ENCODE assay signal across 23 cellular contexts in genomic region chr10:6244510-6244909, GRCh38. TPM values are rescaled to one million over a fixed set of nuclear protein-coding genes. Genes with fewer than 3 reads are reported as not detected.
A peak's percentile ranks its signal among the peaks of the same experiment; 100 is the strongest.
DNase-seq lines count a peak whose midpoint lies in the region; ATAC-seq and TF ChIP-seq lines count a peak whose summit lies in the region.
"Had no signal": no experiment of that assay in that cellular context is flagged by ENCODE, and none has a peak within 500 bp of the region (broad histone marks: within the 10 kb centered on the region; RNA-seq: fewer than 3 reads in every experiment).

No MANE protein-coding gene starts in this region.

- no peak overlapping the region for H3K18ac ChIP-seq in IMR-90 (ENCODE audit: low read depth, low read length)

- H3K27ac Mint-ChIP-seq in WTC11 (0 out of 2 replicates have a peak overlapping the region, but pooled peaks have one; percentile 26), T-helper 17 cell (no peak overlapping the region)
- H3K27ac Mint-ChIP-seq in activated T-helper 2 cell treated with anti-CD3 and anti-CD28 coated beads, Interferon-gamma antibody, Interleukin-2, Interleukin-4, amounts not matched to agents 10 μg/mL and 5 μg/mL and 100 μg/mL, durations not matched to agents 14 hours and 24 hours and 36 hours: no peak overlapping the region
- H3K27ac Mint-ChIP-seq: B cell had no signal

- H3K9me3 ChIP-seq in IMR-90 (ENCODE audit: control insufficient read depth, insufficient read depth, low read length) (no peaks in the 10 kb centered on the region), T-helper 17 cell (ENCODE audit: control insufficient read depth, low read length, poor library complexity, severe bottlenecking) (no peaks in the 10 kb centered on the region)
- H3K9me3 ChIP-seq: SK-N-SH had no signal

- peaks cover 16% of the 10 kb centered on the region for H3K4me1 ChIP-seq in IMR-90 (ENCODE audit: control insufficient read depth, insufficient read depth, low read length)

- H2AFZ ChIP-seq in IMR-90 (replicated peaks; ENCODE audit: low read length, poor library complexity): no peak overlapping the region

- H4K91ac ChIP-seq in IMR-90 (ENCODE audit: insufficient read depth, low read depth, low read length): no peak overlapping the region

- H3K4me3 ChIP-seq in IMR-90 (ENCODE audit: insufficient read depth, low read depth, low read length) (no peak overlapping the region), fibroblast of villous mesenchyme (ENCODE audit: low read depth, low read length) (no peak overlapping the region)

- H4K8ac ChIP-seq in IMR-90 (ENCODE audit: low read depth in 2 of 2, low read length in 2 of 2): no peak overlapping the region

- dilution Hi-C loops in IMR-90 (cut with HindIII; ENCODE audit: low sequenced_read_pairs, unreplicated experiment): no loop called here

- H3K4me1 Mint-ChIP-seq in WTC11: no peaks in the 10 kb centered on the region
- peaks cover 2% of the 10 kb centered on the region for H3K4me1 Mint-ChIP-seq in T-helper 17 cell
- H3K4me1 Mint-ChIP-seq in activated T-helper 2 cell treated with anti-CD3 and anti-CD28 coated beads, Interferon-gamma antibody, Interleukin-2, Interleukin-4, amounts not matched to agents 10 μg/mL and 5 μg/mL and 100 μg/mL, durations not matched to agents 14 hours and 24 hours and 36 hours (ENCODE audit: low read depth): peaks cover 11% of the 10 kb centered on the region
- H3K4me1 Mint-ChIP-seq: B cell had no signal

- no peak overlapping the region for H2AK5ac ChIP-seq in IMR-90 (ENCODE audit: low read depth, low read length)

- H3K9me3 Mint-ChIP-seq in WTC11: no peaks in the 10 kb centered on the region
- no peaks in the 10 kb centered on the region for H3K9me3 Mint-ChIP-seq in activated T-helper 2 cell treated with anti-CD3 and anti-CD28 coated beads, Interferon-gamma antibody, Interleukin-2, Interleukin-4, amounts not matched to agents 10 μg/mL and 5 μg/mL and 100 μg/mL, durations not matched to agents 14 hours and 24 hours and 36 hours
- H3K9me3 Mint-ChIP-seq: CD8-positive, alpha-beta memory T cell had no signal

- peak overlapping the region; percentile 11; the same call in 1 of the 2 replicates for H3K4ac ChIP-seq in IMR-90 (ENCODE audit: low read depth, low read length)

- no peak overlapping the region for H2BK15ac ChIP-seq in IMR-90 (ENCODE audit: low read depth, low read length)

- ATAC-seq in IMR-90 (ENCODE audit: low read depth) (no peak), WTC11 (no peak), GM18867 (IDR thresholded peaks at IDR 0.05; ENCODE audit: unreplicated experiment) (no peak), T-helper 17 cell (no peak)

- peaks cover 0 to 15% of the 10 kb centered on the region in 2 experiments; a peak in 3 of 4 replicates for H3K79me1 ChIP-seq in IMR-90 (ENCODE audit: low read depth in 1 of 2, low read length in 2 of 2)

- H3K36me3 ChIP-seq in IMR-90 (ENCODE audit: control insufficient read depth, insufficient read depth, low read length): peaks cover 2% of the 10 kb centered on the region; the same call in 1 of the 2 replicates

- H3K23ac ChIP-seq in IMR-90 (ENCODE audit: low read depth, low read length): no peak overlapping the region

- H4K20me1 ChIP-seq in IMR-90 (ENCODE audit: insufficient read depth, low read length): no peaks in the 10 kb centered on the region

- H2BK5ac ChIP-seq in IMR-90 (ENCODE audit: low read depth, low read length, poor library complexity, severe bottlenecking): no peak overlapping the region

- H3K9me1 ChIP-seq in IMR-90 (ENCODE audit: insufficient read depth, low read length): peaks cover 8% of the 10 kb centered on the region

- no peak overlapping the region for H3K27ac ChIP-seq in IMR-90 (ENCODE audit: insufficient read depth, low read length)
- H3K27ac ChIP-seq: C4-2B had no signal

- no peak overlapping the region for H4K5ac ChIP-seq in IMR-90 (ENCODE audit: low read depth, low read length)

- DNase-seq in IMR-90: no peak
- DNase-seq in WTC11 (ENCODE audit: low spot score): no peak
- DNase-seq in fibroblast of villous mesenchyme (ENCODE audit: low read depth): peak; percentile 30
- peak; percentile 17 for DNase-seq in retina
- no peak for DNase-seq in T-helper 17 cell
- no peak for DNase-seq in activated T-helper 2 cell treated with anti-CD3 and anti-CD28 coated beads, Interferon-gamma antibody, Interleukin-2, Interleukin-4, amounts not matched to agents 10 μg/mL and 5 μg/mL and 100 μg/mL, durations not matched to agents 14 hours and 24 hours and 36 hours (ENCODE audit: low spot score)
- DNase-seq: Calu3; CD8-positive, alpha-beta memory T cell; DMS53; Karpas-422; NCI-H1092; NCI-H1417 treated with DMSO at 0.1 percent for 48 hours; NCI-H1694 treated with DMSO at 0.1 percent for 48 hours; NCI-H2081; NCI-H2171; NCI-H226; NCI-H510A; NCI-H69; SK-N-SH; SW 1271 had no signal

- TF ChIP-seq POLR2A in IMR-90 (IDR thresholded peaks at IDR 0.05; ENCODE audit: low read depth, low read length): no peak

- no peak overlapping the region for H2AK9ac ChIP-seq in IMR-90 (replicated peaks; ENCODE audit: low read depth, low read length, poor library complexity)

- WGBS in IMR-90 (ENCODE audit: extremely low coverage in 2 of 2, insufficient read length in 1 of 2), 2 experiments: 60% methylated on average over 1 of the region's 7 CpGs; no CpG with 5 or more reads in 1 of the 2 experiments

- peak overlapping the region; percentile 48; the same call in 1 of the 2 replicates for H2BK20ac ChIP-seq in IMR-90 (ENCODE audit: low read depth, low read length)

- no peak overlapping the region for H3K9ac ChIP-seq in IMR-90 (ENCODE audit: low read depth, low read length)
- H3K9ac ChIP-seq: SK-N-SH had no signal

- no peak for TF ChIP-seq RAD21 in IMR-90 (IDR thresholded peaks at IDR 0.05; ENCODE audit: low read length)

- H3K56ac ChIP-seq in IMR-90 (ENCODE audit: extremely low read depth, insufficient read depth, low read length): no peak overlapping the region

- H2BK120ac ChIP-seq in IMR-90 (ENCODE audit: low read depth, low read length): 0 out of 2 replicates have a peak overlapping the region, but pooled peaks have one; percentile 37

- H3K36me3 Mint-ChIP-seq in WTC11: 0 out of 2 replicates have a peak, but pooled peaks cover 6% of the 10 kb centered on the region
- H3K36me3 Mint-ChIP-seq in T-helper 17 cell (ENCODE audit: low read depth): peaks cover 3% of the 10 kb centered on the region
- peaks cover 33% of the 10 kb centered on the region for H3K36me3 Mint-ChIP-seq in activated T-helper 2 cell treated with anti-CD3 and anti-CD28 coated beads, Interferon-gamma antibody, Interleukin-2, Interleukin-4, amounts not matched to agents 10 μg/mL and 5 μg/mL and 100 μg/mL, durations not matched to agents 14 hours and 24 hours and 36 hours (ENCODE audit: low read depth)

- intact Hi-C loops in IMR-90 (cut with micrococcal nuclease): loop anchor here (10.0 kb wide), 1 partner anchor 150 kb away; no protein-coding TSS in a partner anchor
- intact Hi-C loops in activated T-helper 2 cell treated with anti-CD3 and anti-CD28 coated beads, Interferon-gamma antibody, Interleukin-2, Interleukin-4, amounts not matched to agents 10 μg/mL and 5 μg/mL and 100 μg/mL, durations not matched to agents 14 hours and 24 hours and 36 hours (cut with micrococcal nuclease): no loop called here

- TF ChIP-seq CTCF in IMR-90 (conservative IDR thresholded peaks at IDR 0.05; ENCODE audit: low read depth, low read length) (no peak), WTC11 (IDR thresholded peaks at IDR 0.05) (no peak), fibroblast of villous mesenchyme (IDR thresholded peaks at IDR 0.05; ENCODE audit: insufficient read depth, low read depth, low read length) (no peak)

- POLR2A ChIA-PET in IMR-90 (lab: Charles Lee; ENCODE audit: unreplicated experiment) (no interaction called here), WTC11 (lab: Charles Lee) (no interaction called here)

- no peak overlapping the region for H3K14ac ChIP-seq in IMR-90 (replicated peaks; ENCODE audit: low read depth, low read length)

- no TSS peak for BruUV-seq in IMR-90 (replicated peaks; lab: Mats Ljungman, UMichigan)

- in situ Hi-C loops in IMR-90 (cut with MboI; ENCODE audit: low sequenced_read_pairs): loop anchor here (25.0 kb wide), 1 partner anchor 493 kb away; no protein-coding TSS in a partner anchor

- H3K4me3 Mint-ChIP-seq in WTC11: no peak overlapping the region
- no peak overlapping the region for H3K4me3 Mint-ChIP-seq in T-helper 17 cell
- H3K4me3 Mint-ChIP-seq in activated T-helper 2 cell treated with anti-CD3 and anti-CD28 coated beads, Interferon-gamma antibody, Interleukin-2, Interleukin-4, amounts not matched to agents 10 μg/mL and 5 μg/mL and 100 μg/mL, durations not matched to agents 14 hours and 24 hours and 36 hours (ENCODE audit: low read depth): no peak overlapping the region
- H3K4me3 Mint-ChIP-seq: B cell had no signal

- H3K27me3 Mint-ChIP-seq in WTC11 (ENCODE audit: low read depth): no peaks in the 10 kb centered on the region
- H3K27me3 Mint-ChIP-seq in T-helper 17 cell: no peaks in the 10 kb centered on the region
- no peaks in the 10 kb centered on the region for H3K27me3 Mint-ChIP-seq in activated T-helper 2 cell treated with anti-CD3 and anti-CD28 coated beads, Interferon-gamma antibody, Interleukin-2, Interleukin-4, amounts not matched to agents 10 μg/mL and 5 μg/mL and 100 μg/mL, durations not matched to agents 14 hours and 24 hours and 36 hours (ENCODE audit: low read depth)
- H3K27me3 Mint-ChIP-seq: B cell had no signal

- no peak overlapping the region for H3K4me2 ChIP-seq in IMR-90 (ENCODE audit: low read depth, low read length)
- H3K4me2 ChIP-seq: SK-N-SH had no signal

- CTCF ChIA-PET in IMR-90 (lab: Yijun Ruan, JAX) (no interaction called here), WTC11 (lab: Charles Lee) (interaction anchor here (1.3 kb wide), 1 partner anchor 157 kb away, joined by 6 read pairs; no protein-coding TSS in a partner anchor)

- H3K27me3 ChIP-seq in IMR-90 (ENCODE audit: control insufficient read depth, insufficient read depth, low read length): no peaks in the 10 kb centered on the region

TF ChIP-seq in IMR-90, 13 proteins besides CTCF, POLR2A, EP300 and RAD21 (continues in another document):
- no peak for TF ChIP-seq MAFK (IDR thresholded peaks at IDR 0.05; ENCODE audit: low read depth, low read length)
- no peak for TF ChIP-seq RCOR1 (IDR thresholded peaks at IDR 0.05; ENCODE audit: insufficient replicate concordance, low read length)

TF ChIP-seq in WTC11, 78 proteins besides CTCF, POLR2A, EP300 and RAD21 (continues in another document):
- TF ChIP-seq MXD4 (CRISPR knock-in tag; IDR thresholded peaks at IDR 0.05; ENCODE audit: borderline replicate concordance) (no peak), FOXP1 (CRISPR knock-in tag; IDR thresholded peaks at IDR 0.05; ENCODE audit: borderline replicate concordance) (no peak)

RNA-seq across cellular contexts. Expression of gene PFKFB3, which starts 41.8 kb away (rescaled TPM):
- 26.9 and 34.1 TPM in 2 replicates for total RNA-seq in IMR-90 (2012; rRNA removed)
- 45.5 and 51.3 TPM in 2 replicates for polyA plus RNA-seq in IMR-90 (2012; rRNA removed)
- 35.6 and 39.8 TPM in 2 replicates for polyA plus RNA-seq in IMR-90 (2012; cell fraction: cytosol; rRNA removed)
- 86.2 and 130 TPM in 2 replicates for polyA plus RNA-seq in IMR-90 (2012; cell fraction: nucleus; rRNA removed; ENCODE audit: low replicate concordance)
- total RNA-seq in WTC11 (2021): 30.6 to 42.5 TPM (median 40.7 TPM) in 3 replicates
- 26.1 and 44.9 TPM in 2 replicates for total RNA-seq in fibroblast of villous mesenchyme
- total RNA-seq in T-helper 17 cell: 100 to 1,000 TPM in 1 of 2 donors, 10 to 100 TPM in 1; 93.3 to 146 TPM
- 124 and 126 TPM in 2 replicates for total RNA-seq in activated T-helper 2 cell treated with anti-CD3 and anti-CD28 coated beads, Interferon-gamma antibody, Interleukin-2, Interleukin-4, amounts not matched to agents 10 μg/mL and 5 μg/mL and 100 μg/mL, durations not matched to agents 14 hours and 24 hours and 36 hours

Comparison
In these comparisons a context has a peak if more than half of its experiments do, and no peak if none do; other contexts are left out.
1. DNase-seq: peak in fibroblast of villous mesenchyme (single experiment) and retina (single experiment); none in IMR-90 (single experiment), WTC11 (single experiment), T-helper 17 cell (0 of 3) and activated T-helper 2 cell treated with anti-CD3 and anti-CD28 coated beads, Interferon-gamma antibody, Interleukin-2, Interleukin-4, amounts not matched to agents 10 μg/mL and 5 μg/mL and 100 μg/mL, durations not matched to agents 14 hours and 24 hours and 36 hours (single experiment).